In genomic region chr18:78430171-78430857, GRCh38 we compare ENCODE assay signal across 26 cellular contexts.
DNase-seq lines count a peak whose midpoint lies in the region; ATAC-seq and TF ChIP-seq lines count a peak whose summit lies in the region.
"Had no signal": no experiment of that assay in that cellular context is flagged by ENCODE, and none has a peak within 500 bp of the region (broad histone marks: within the 10 kb centered on the region; RNA-seq: fewer than 3 reads in every experiment).

No MANE protein-coding gene starts in this region.

- no peak overlapping the region for H3K4me3 Mint-ChIP-seq in osteocyte (ENCODE audit: unreplicated experiment)
- H3K4me3 Mint-ChIP-seq: activated CD4-positive, alpha-beta T cell treated with anti-CD3 and anti-CD28 coated beads for 36 hours; CD8-positive, alpha-beta memory T cell; stimulated activated naive B cell treated with anti-CD40 and anti-IgM and Interleukin-4, amounts not matched to agents 10 μg/mL and 1 μg/mL and 100 μg/mL, for 72 hours had no signal

- DNase-seq in NCI-H2196 (lab: John Stamatoyannopoulos, UW; ENCODE audit: unreplicated experiment), result peak; percentile 9
- no peak for DNase-seq in NCI-H2196 treated with DMSO at 0.1 percent for 48 hours (lab: John Stamatoyannopoulos, UW; ENCODE audit: unreplicated experiment)
- DNase-seq in NCI-H2081 (lab: John Stamatoyannopoulos, UW), result peak; percentile 41 to 74
- DNase-seq in Panc1 (ENCODE audit: low read depth, low spot score), result no peak
- DNase-seq in GM03348 (ENCODE audit: low spot score), result no peak
- DNase-seq in cerebellar cortex (ENCODE audit: low spot score), result no peak
- no peak for DNase-seq in ureter (ENCODE audit: low spot score)
- no peak for DNase-seq in osteocyte (ENCODE audit: extremely low spot score, unreplicated experiment)
- DNase-seq: activated CD4-positive, alpha-beta T cell treated with anti-CD3 and anti-CD28 coated beads for 36 hours; activated naive CD4-positive, alpha-beta T cell treated with anti-CD3 and anti-CD28 coated beads, Interleukin-2, amount 50 U/mL, for 16 hours; activated T-cell treated with anti-CD3 and anti-CD28 coated beads, Interleukin-2, amount 50 U/mL, for 48 hours; CD8-positive, alpha-beta memory T cell; cortex of kidney; glutamatergic neuron; GOT3; Kasumi-1; kidney glomerular epithelial cell; mammary epithelial cell; NCI-H526 treated with DMSO at 0.1 percent for 48 hours; nucleus accumbens; PC-9; stimulated activated CD4-positive, alpha-beta T cell treated with anti-CD3 and anti-CD28 coated beads, Interleukin-2, amount 100 ng/mL, for 48 hours; stimulated activated naive B cell treated with anti-CD40 and anti-IgM and Interleukin-4, amounts not matched to agents 10 μg/mL and 1 μg/mL and 100 μg/mL, for 72 hours; T-helper 1 cell; testis had no signal

- POLR2A ChIA-PET in Panc1 (lab: Charles Lee), result no interaction called here

- H3K27ac Mint-ChIP-seq in osteocyte (ENCODE audit: unreplicated experiment), result no peak overlapping the region
- H3K27ac Mint-ChIP-seq: activated CD4-positive, alpha-beta T cell treated with anti-CD3 and anti-CD28 coated beads for 36 hours; CD8-positive, alpha-beta memory T cell; stimulated activated naive B cell treated with anti-CD40 and anti-IgM and Interleukin-4, amounts not matched to agents 10 μg/mL and 1 μg/mL and 100 μg/mL, for 72 hours had no signal

- H3K27me3 Mint-ChIP-seq in osteocyte (ENCODE audit: unreplicated experiment), result no peaks in the 10 kb centered on the region
- H3K27me3 Mint-ChIP-seq: activated CD4-positive, alpha-beta T cell treated with anti-CD3 and anti-CD28 coated beads for 36 hours; stimulated activated naive B cell treated with anti-CD40 and anti-IgM and Interleukin-4, amounts not matched to agents 10 μg/mL and 1 μg/mL and 100 μg/mL, for 72 hours had no signal

- no peaks in the 10 kb centered on the region for H3K9me3 ChIP-seq in Panc1 (ENCODE audit: control insufficient read depth, insufficient read depth, low read depth, low read length)
- H3K9me3 ChIP-seq: testis had no signal

- peaks cover 18% of the 10 kb centered on the region for H3K9me3 Mint-ChIP-seq in osteocyte (ENCODE audit: unreplicated experiment)

- no peak overlapping the region for H3K4me3 ChIP-seq in Panc1 (ENCODE audit: low read depth in 2 of 2, low read length in 2 of 2)
- H3K4me3 ChIP-seq: PC-9, smooth muscle cell had no signal

- CTCF ChIA-PET in Panc1 (lab: Charles Lee), result no interaction called here

- 0 out of 2 replicates have a peak, but pooled peaks have one; percentile 50 for ATAC-seq in Panc1
- ATAC-seq: activated CD4-positive, alpha-beta T cell treated with anti-CD3 and anti-CD28 coated beads for 36 hours; stimulated activated naive B cell treated with anti-CD40 and anti-IgM and Interleukin-4, amounts not matched to agents 10 μg/mL and 1 μg/mL and 100 μg/mL, for 72 hours had no signal

- no peaks in the 10 kb centered on the region for H3K4me1 ChIP-seq in Panc1 (ENCODE audit: control insufficient read depth, insufficient read depth, low read length)
- H3K4me1 ChIP-seq: testis had no signal

- H3K36me3 ChIP-seq in Panc1 (ENCODE audit: control insufficient read depth, insufficient read depth, low read length), result no peaks in the 10 kb centered on the region

- peaks cover under 1% of the 10 kb centered on the region for H3K27me3 ChIP-seq in Panc1 (ENCODE audit: control insufficient read depth, insufficient read depth, low read length)
- H3K27me3 ChIP-seq: testis had no signal

- H3K36me3 Mint-ChIP-seq in osteocyte (ENCODE audit: unreplicated experiment), result no peaks in the 10 kb centered on the region
- H3K36me3 Mint-ChIP-seq: CD8-positive, alpha-beta memory T cell; stimulated activated naive B cell treated with anti-CD40 and anti-IgM and Interleukin-4, amounts not matched to agents 10 μg/mL and 1 μg/mL and 100 μg/mL, for 72 hours had no signal

- TF ChIP-seq CTCF in Panc1 (IDR thresholded peaks at IDR 0.05), result no peak
- TF ChIP-seq CTCF in osteocyte (IDR thresholded peaks at IDR 0.05), result no peak

- no TSS peak for BruUV-seq in Panc1 (replicated peaks; lab: Mats Ljungman, UMichigan)

- no peaks in the 10 kb centered on the region for H3K4me1 Mint-ChIP-seq in osteocyte (ENCODE audit: unreplicated experiment)
- H3K4me1 Mint-ChIP-seq: activated CD4-positive, alpha-beta T cell treated with anti-CD3 and anti-CD28 coated beads for 36 hours; CD8-positive, alpha-beta memory T cell; stimulated activated naive B cell treated with anti-CD40 and anti-IgM and Interleukin-4, amounts not matched to agents 10 μg/mL and 1 μg/mL and 100 μg/mL, for 72 hours had no signal

- no peak overlapping the region for H3K27ac ChIP-seq in Panc1 (ENCODE audit: low read length)
- H3K27ac ChIP-seq: PC-9, testis had no signal

- intact Hi-C loops in Panc1 (cut with micrococcal nuclease; ENCODE audit: unreplicated experiment), result no loop called here

- in situ Hi-C loops in Panc1 (cut with HindIII; ENCODE audit: low pct_unique_long_range_greater_than_20kb, low sequenced_read_pairs), result no loop called here

Comparison
In these comparisons a context has a peak if more than half of its experiments do, and no peak if none do; other contexts are left out.
1. DNase-seq: peak in NCI-H2196 (single experiment) and NCI-H2081 (2 of 2); none in NCI-H2196 treated with DMSO at 0.1 percent for 48 hours (single experiment), Panc1 (single experiment), GM03348 (single experiment), cerebellar cortex (single experiment), ureter (single experiment) and osteocyte (single experiment).